Comparison of ENCODE assay signal across 8 cellular contexts in the genomic region with DNA sequence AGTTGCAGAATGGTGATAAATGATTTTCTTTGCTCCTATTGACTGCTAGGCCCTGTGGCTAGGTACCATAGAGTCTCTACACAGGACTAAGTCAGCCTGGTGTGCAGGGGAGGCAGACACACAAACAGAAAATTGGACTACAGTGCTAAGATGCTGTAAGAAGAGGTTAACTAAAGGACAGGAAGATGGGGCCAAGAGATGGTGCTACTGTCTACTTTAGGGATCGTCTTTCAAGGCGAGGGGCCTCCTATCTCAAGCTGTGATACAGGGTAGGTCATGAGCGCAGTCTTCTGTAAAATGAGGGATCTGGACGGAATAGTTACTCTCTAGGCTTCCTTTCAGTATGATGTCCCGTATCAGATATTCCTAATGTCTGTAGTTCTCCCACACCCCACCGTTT. TPM values are rescaled to one million over a fixed set of nuclear protein-coding genes. Genes with fewer than 3 reads are reported as not detected.
DNase-seq lines count a peak whose midpoint lies in the region; ATAC-seq and TF ChIP-seq lines count a peak whose summit lies in the region.

No MANE protein-coding gene starts in this region.

- H3K36me3 ChIP-seq in SU-DHL-6 (ENCODE audit: low read length) (peaks cover 9% of the 10 kb centered on the region; the same call in 1 of the 2 replicates), tibial nerve (peaks cover 0 to 29% (median 0%) of the 10 kb centered on the region in 3 donors)

- intact Hi-C loops in activated CD4-positive, alpha-beta T cell treated with anti-CD3 and anti-CD28 coated beads for 36 hours (cut with DNase I, micrococcal nuclease) = loop anchor here in 1 of 2 experiments (5.0 to 10.0 kb wide), 2 partner anchors 372 to 609 kb away; partner anchors contain the start of gene SPATA20

- no peak for TF ChIP-seq POLR2A in tibial nerve (IDR thresholded peaks at IDR 0.05)

- peak overlapping the region; percentile 17 for H2AFZ ChIP-seq in SU-DHL-6 (ENCODE audit: low read depth, low read length, severe bottlenecking)

- TF ChIP-seq CTCF in SU-DHL-6 (IDR thresholded peaks at IDR 0.05; ENCODE audit: insufficient read depth, low read length, poor library complexity, severe bottlenecking) = no peak
- no peak for TF ChIP-seq CTCF in tibial nerve (IDR thresholded peaks at IDR 0.05)

- no peaks in the 10 kb centered on the region for H3K9me2 ChIP-seq in SU-DHL-6 (replicated peaks; ENCODE audit: insufficient read depth, low read length)

- H3K4me1 ChIP-seq in tibial nerve = peaks cover 2 to 26% (median 11%) of the 10 kb centered on the region in 4 donors

- H3K4me3 Mint-ChIP-seq in activated CD4-positive, alpha-beta T cell treated with anti-CD3 and anti-CD28 coated beads, Interleukin-2, amount 10 ng/mL, durations not matched to agents 7 days and 5 days = no peak overlapping the region
- H3K4me3 Mint-ChIP-seq in activated CD4-positive, alpha-beta T cell treated with anti-CD3 and anti-CD28 coated beads for 36 hours = no peak overlapping the region
- H3K4me3 Mint-ChIP-seq in immature natural killer cell = no peak overlapping the region

- no peak for TF ChIP-seq EP300 in tibial nerve (IDR thresholded peaks at IDR 0.05)

- H3K4me3 ChIP-seq in SU-DHL-6 (ENCODE audit: insufficient read depth, low read length, poor library complexity, severe bottlenecking) (peak overlapping the region; percentile 93), tibial nerve (peak overlapping the region; percentile 42 to 81 (median 60))

- H3K79me2 ChIP-seq in SU-DHL-6 (ENCODE audit: insufficient read depth, low read length) = peaks cover 56% of the 10 kb centered on the region

- CTCF ChIA-PET in activated CD4-positive, alpha-beta T cell treated with anti-CD3 and anti-CD28 coated beads, Interleukin-2, amount 10 ng/mL, durations not matched to agents 7 days and 5 days (lab: Charles Lee) = interaction anchor here (1.6 to 2.3 kb wide), 3 partner anchors 8 to 105 kb away, joined by 5 to 14 read pairs (median 5); no protein-coding TSS in a partner anchor
- CTCF ChIA-PET in activated CD4-positive, alpha-beta T cell treated with anti-CD3 and anti-CD28 coated beads for 36 hours (lab: Charles Lee) = interaction anchor here (0.6 to 1.8 kb wide), 3 partner anchors 9 to 194 kb away, joined by 3 to 15 read pairs (median 4); no protein-coding TSS in a partner anchor

- WGBS in tibial nerve, 2 donors = 7 to 10% methylated on average over 6 of the region's 6 CpGs

- H3K27ac Mint-ChIP-seq in activated CD4-positive, alpha-beta T cell treated with anti-CD3 and anti-CD28 coated beads, Interleukin-2, amount 10 ng/mL, durations not matched to agents 7 days and 5 days = no peak overlapping the region
- H3K27ac Mint-ChIP-seq in activated CD4-positive, alpha-beta T cell treated with anti-CD3 and anti-CD28 coated beads for 36 hours = no peak overlapping the region
- no peak overlapping the region for H3K27ac Mint-ChIP-seq in immature natural killer cell

- peaks cover 23% of the 10 kb centered on the region for H3K36me3 Mint-ChIP-seq in activated CD4-positive, alpha-beta T cell treated with anti-CD3 and anti-CD28 coated beads, Interleukin-2, amount 10 ng/mL, durations not matched to agents 7 days and 5 days (ENCODE audit: low read depth)
- peaks cover 33% of the 10 kb centered on the region for H3K36me3 Mint-ChIP-seq in activated CD4-positive, alpha-beta T cell treated with anti-CD3 and anti-CD28 coated beads for 36 hours (ENCODE audit: low read depth)
- peaks cover 4 to 6% (median 4%) of the 10 kb centered on the region in 3 donors for H3K36me3 Mint-ChIP-seq in immature natural killer cell

- no peaks in the 10 kb centered on the region for H3F3A ChIP-seq in SU-DHL-6 (ENCODE audit: insufficient read depth)

- H3K27ac ChIP-seq in SU-DHL-6 (ENCODE audit: low read depth, low read length) (peak overlapping the region; percentile 46), tibial nerve (peak overlapping the region in 2 of 4 donors; percentile 86 to 88)

- DNase-seq in activated CD4-positive, alpha-beta T cell treated with anti-CD3 and anti-CD28 coated beads, Interleukin-2, amount 10 ng/mL, durations not matched to agents 7 days and 5 days = peak; percentile 20
- no peak for DNase-seq in activated CD4-positive, alpha-beta T cell treated with anti-CD3 and anti-CD28 coated beads for 36 hours
- DNase-seq in iris pigment epithelial cell (ENCODE audit: low read depth) = peak; percentile 38
- DNase-seq in tibial nerve (ENCODE audit: low spot score in 2 of 2) = no peak
- DNase-seq in immature natural killer cell = no peak

- POLR2A ChIA-PET in activated CD4-positive, alpha-beta T cell treated with anti-CD3 and anti-CD28 coated beads, Interleukin-2, amount 10 ng/mL, durations not matched to agents 7 days and 5 days (lab: Charles Lee) = no interaction called here
- POLR2A ChIA-PET in activated CD4-positive, alpha-beta T cell treated with anti-CD3 and anti-CD28 coated beads for 36 hours (lab: Charles Lee) = interaction anchor here (3.8 kb wide), 1 partner anchor 11 kb away, joined by 23 read pairs; the partner anchor contains the start of gene NME2

- no peaks in the 10 kb centered on the region for H3K27me3 Mint-ChIP-seq in activated CD4-positive, alpha-beta T cell treated with anti-CD3 and anti-CD28 coated beads, Interleukin-2, amount 10 ng/mL, durations not matched to agents 7 days and 5 days
- no peaks in the 10 kb centered on the region for H3K27me3 Mint-ChIP-seq in activated CD4-positive, alpha-beta T cell treated with anti-CD3 and anti-CD28 coated beads for 36 hours
- no peaks in the 10 kb centered on the region for H3K27me3 Mint-ChIP-seq in immature natural killer cell (ENCODE audit: low read depth in 3 of 3)

- peak overlapping the region; percentile 85 for H3K4me2 ChIP-seq in SU-DHL-6 (ENCODE audit: low read depth, low read length, poor library complexity, severe bottlenecking)

- no peaks in the 10 kb centered on the region for H3K27me3 ChIP-seq in SU-DHL-6 (ENCODE audit: low read length)
- no peaks in the 10 kb centered on the region for H3K27me3 ChIP-seq in tibial nerve

- ATAC-seq in activated CD4-positive, alpha-beta T cell treated with anti-CD3 and anti-CD28 coated beads for 36 hours = no peak
- ATAC-seq in HG03342 (IDR thresholded peaks at IDR 0.05; ENCODE audit: unreplicated experiment) (no peak), GM18867 (IDR thresholded peaks at IDR 0.05; ENCODE audit: unreplicated experiment) (no peak)

- H4K20me1 ChIP-seq in SU-DHL-6 (ENCODE audit: low read depth, low read length) = no peaks in the 10 kb centered on the region

- peak overlapping the region; percentile 85 for H3K9ac ChIP-seq in SU-DHL-6 (ENCODE audit: low read length)

- H3K4me1 Mint-ChIP-seq in activated CD4-positive, alpha-beta T cell treated with anti-CD3 and anti-CD28 coated beads, Interleukin-2, amount 10 ng/mL, durations not matched to agents 7 days and 5 days = peaks cover 3% of the 10 kb centered on the region
- H3K4me1 Mint-ChIP-seq in activated CD4-positive, alpha-beta T cell treated with anti-CD3 and anti-CD28 coated beads for 36 hours = peaks cover 10% of the 10 kb centered on the region
- no peaks in the 10 kb centered on the region for H3K4me1 Mint-ChIP-seq in immature natural killer cell

- H3K9me3 Mint-ChIP-seq in activated CD4-positive, alpha-beta T cell treated with anti-CD3 and anti-CD28 coated beads, Interleukin-2, amount 10 ng/mL, durations not matched to agents 7 days and 5 days = no peaks in the 10 kb centered on the region
- no peaks in the 10 kb centered on the region for H3K9me3 Mint-ChIP-seq in activated CD4-positive, alpha-beta T cell treated with anti-CD3 and anti-CD28 coated beads for 36 hours (ENCODE audit: low read depth)
- H3K9me3 Mint-ChIP-seq in immature natural killer cell = no peaks in the 10 kb centered on the region

- H3K9me3 ChIP-seq in SU-DHL-6 (ENCODE audit: insufficient read depth, low read length) (no peaks in the 10 kb centered on the region), tibial nerve (no peaks in the 10 kb centered on the region)

RNA-seq across cellular contexts. Expression of gene NME1, which starts 0.8 kb away (rescaled TPM):
- 100 to 1,000 TPM; 104 to 107 TPM for total RNA-seq in activated CD4-positive, alpha-beta T cell treated with anti-CD3 and anti-CD28 coated beads, Interleukin-2, amount 10 ng/mL, durations not matched to agents 7 days and 5 days
- total RNA-seq in activated CD4-positive, alpha-beta T cell treated with anti-CD3 and anti-CD28 coated beads for 36 hours = 100 to 1,000 TPM; 293 to 310 TPM
- 100 to 1,000 TPM in 1 of 4 donors, 10 to 100 TPM in 3; 12.7 to 105 (median 38.7) TPM for total RNA-seq in tibial nerve
- polyA plus RNA-seq in immature natural killer cell = 10 to 100 TPM; 62.8 to 92.8 (median 75.9) TPM

RNA-seq across cellular contexts. Expression of gene NME2, which starts 12.0 kb away (rescaled TPM):
- total RNA-seq in activated CD4-positive, alpha-beta T cell treated with anti-CD3 and anti-CD28 coated beads, Interleukin-2, amount 10 ng/mL, durations not matched to agents 7 days and 5 days = 100 to 1,000 TPM; 368 to 415 TPM
- total RNA-seq in activated CD4-positive, alpha-beta T cell treated with anti-CD3 and anti-CD28 coated beads for 36 hours = 100 to 1,000 TPM; 703 to 827 TPM
- 100 to 1,000 TPM; 308 to 552 (median 417) TPM for total RNA-seq in tibial nerve
- polyA plus RNA-seq in immature natural killer cell = 100 to 1,000 TPM; 170 to 272 (median 223) TPM

RNA-seq across cellular contexts. Expression of gene SPAG9, which starts 33.5 kb away (rescaled TPM):
- total RNA-seq in activated CD4-positive, alpha-beta T cell treated with anti-CD3 and anti-CD28 coated beads, Interleukin-2, amount 10 ng/mL, durations not matched to agents 7 days and 5 days = 10 to 100 TPM; 43.6 to 58.5 TPM
- total RNA-seq in activated CD4-positive, alpha-beta T cell treated with anti-CD3 and anti-CD28 coated beads for 36 hours = 10 to 100 TPM; 48.0 to 88.2 TPM
- total RNA-seq in tibial nerve = 100 to 1,000 TPM; 145 to 199 (median 165) TPM
- polyA plus RNA-seq in immature natural killer cell = 1 to 10 TPM; 1.4 to 7.3 (median 4.3) TPM

Comparison
In these comparisons a context has a peak if more than half of its experiments do, and no peak if none do; other contexts are left out.
1. DNase-seq: peak in activated CD4-positive, alpha-beta T cell treated with anti-CD3 and anti-CD28 coated beads, Interleukin-2, amount 10 ng/mL, durations not matched to agents 7 days and 5 days (single experiment) and iris pigment epithelial cell (single experiment); none in activated CD4-positive, alpha-beta T cell treated with anti-CD3 and anti-CD28 coated beads for 36 hours (single experiment), tibial nerve (0 of 2) and immature natural killer cell (0 of 3).